ENCODE assay signal across 8 cellular contexts in the genomic region with DNA sequence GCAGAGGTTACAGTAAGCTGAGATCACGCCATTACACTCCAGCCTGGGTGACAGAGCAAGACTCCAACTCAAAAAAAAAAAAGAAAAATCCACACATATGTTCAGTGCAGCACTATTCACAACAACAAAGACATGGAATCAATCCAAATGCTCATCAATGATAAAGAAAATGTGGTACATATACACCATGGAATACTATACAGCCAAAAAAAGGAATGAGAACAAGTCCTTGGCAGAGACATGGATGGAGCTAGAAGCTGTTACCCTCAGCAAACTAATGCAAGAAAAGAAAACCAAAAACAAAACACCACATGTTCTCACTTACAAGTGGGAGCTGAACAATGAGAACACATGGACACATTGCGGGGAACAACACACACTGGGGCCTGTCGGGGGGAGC.
"Had no signal": no experiment of that assay in that cellular context is flagged by ENCODE, and none has a peak within 500 bp of the region (broad histone marks: within the 10 kb centered on the region; RNA-seq: fewer than 3 reads in every experiment).

No MANE protein-coding gene starts in this region.

- H3K4me1 ChIP-seq: HAP-1 had no signal

- H3K4me1 Mint-ChIP-seq: GM23338 had no signal

- DNase-seq: GM23248, GOT3, H7, H9, HCEC 1CT, HFFc6 had no signal

- H3K4me3 ChIP-seq: GM23248, GM23338, HAP-1 had no signal

- H3K27ac ChIP-seq: GM23248 had no signal

- H3K4me3 Mint-ChIP-seq: GM23338, H9, HFFc6 had no signal

- H3K36me3 ChIP-seq: HAP-1 had no signal

- H3K27ac Mint-ChIP-seq: GM23338, H9, HFFc6 had no signal
